1 cellular context compared by ENCODE assay signal in the genomic region with DNA sequence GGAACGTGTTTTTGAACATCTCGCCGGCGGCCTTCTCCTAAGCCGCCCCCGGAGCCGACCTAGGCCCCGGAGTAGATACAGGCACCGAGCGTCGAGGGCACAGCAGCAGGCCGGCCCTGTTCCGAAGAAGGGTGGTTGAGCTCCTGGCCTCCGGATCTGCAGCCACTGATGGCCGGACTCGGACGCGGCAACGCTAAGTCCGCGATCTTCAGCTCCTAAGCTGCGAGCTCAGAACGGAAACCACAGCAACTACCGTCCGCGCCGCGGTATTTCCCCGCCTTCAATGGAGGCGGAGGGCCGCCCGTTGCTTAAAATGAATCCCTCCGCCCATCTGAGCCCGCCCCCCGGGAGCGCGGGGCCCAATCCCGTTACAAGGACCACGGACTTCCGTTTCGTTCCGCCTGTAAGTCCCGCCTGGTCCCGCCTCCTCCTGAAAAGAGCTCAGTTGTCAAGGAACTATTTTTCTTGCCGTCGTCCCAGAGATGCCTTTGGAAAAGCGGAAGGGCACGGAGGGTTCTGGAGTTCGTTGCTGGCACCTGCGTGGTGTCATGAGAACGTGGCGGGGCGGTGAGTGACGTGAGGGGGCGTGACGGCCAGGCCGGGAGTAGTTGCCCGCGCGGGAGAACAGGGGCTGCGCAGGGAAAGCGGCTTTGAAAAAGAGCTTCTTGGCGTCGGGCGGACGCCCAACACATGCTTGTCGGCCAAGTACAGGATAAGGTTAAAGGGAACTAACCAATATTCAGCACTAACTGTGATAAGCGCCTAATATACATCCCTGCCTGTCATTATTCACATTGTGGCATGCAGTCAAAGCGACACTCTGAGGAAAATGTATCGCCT.
A peak's percentile ranks its signal among the peaks of the same experiment; 100 is the strongest.
TF ChIP-seq lines count a peak whose summit lies in the region.

Gene CFAP20 (minus strand): TSS at position 285 of the 840 bp plus-strand sequence. CDS start 266 bp downstream, at position 19.

TF ChIP-seq in GM12878, 131 proteins besides CTCF, POLR2A, EP300 and RAD21 (continued from another document):
- TF ChIP-seq ZNF384 (IDR thresholded peaks at IDR 0.05; ENCODE audit: borderline replicate concordance, low read depth, low read length) (no peak), TARDBP (IDR thresholded peaks at IDR 0.05; ENCODE audit: borderline replicate concordance) (peak; percentile 78; the same call in 1 of the 2 replicates), HCFC1 (IDR thresholded peaks at IDR 0.05; ENCODE audit: low read length) (no peak; the same call in 1 of the 2 replicates), GATAD2B (conservative IDR thresholded peaks at IDR 0.05; ENCODE audit: low read depth) (peak; percentile 73; the same call in 1 of the 2 replicates), ZBED1 (IDR thresholded peaks at IDR 0.05; ENCODE audit: borderline replicate concordance) (no peak), CHD2 (IDR thresholded peaks at IDR 0.05; ENCODE audit: borderline replicate concordance, low read depth, low read length) (peak; percentile 97), STAT3 (IDR thresholded peaks at IDR 0.05; ENCODE audit: low read depth, low read length) (no peak), MEF2A (IDR thresholded peaks at IDR 0.05; ENCODE audit: insufficient read depth, low read depth, low read length) (0 out of 2 replicates have a peak, but pooled peaks have one; percentile 8), ASH2L (IDR thresholded peaks at IDR 0.05; ENCODE audit: borderline replicate concordance, low read depth) (peak; percentile 45; the same call in 1 of the 2 replicates), BRCA1 (IDR thresholded peaks at IDR 0.05; ENCODE audit: low read depth, low read length) (no peak; the same call in 1 of the 2 replicates), DPF2 (IDR thresholded peaks at IDR 0.05) (peak; percentile 74), BHLHE40 (IDR thresholded peaks at IDR 0.05; ENCODE audit: borderline replicate concordance in 1 of 2, low read depth in 2 of 2, low read length in 1 of 2) (peak; percentile 86 to 95), RFX5 (IDR thresholded peaks at IDR 0.05; ENCODE audit: low read depth, low read length) (0 out of 2 replicates have a peak, but pooled peaks have one; percentile 21), WRNIP1 (IDR thresholded peaks at IDR 0.05; ENCODE audit: borderline replicate concordance, low read depth, low read length) (no peak), USF1 (IDR thresholded peaks at IDR 0.05; ENCODE audit: borderline replicate concordance, extremely low read length, insufficient read depth, low read depth, low read length) (no peak), ETV6 (conservative IDR thresholded peaks at IDR 0.05 in 1 of 2, IDR thresholded peaks at IDR 0.05 in 1 of 2; ENCODE audit: borderline replicate concordance in 1 of 2, low read depth in 1 of 2) (peak in 1 of 2 experiments; percentile 28; a peak in 1 of 4 replicates), SMARCA5 (IDR thresholded peaks at IDR 0.05) (peak; percentile 21; the same call in 1 of the 2 replicates), NBN (IDR thresholded peaks at IDR 0.05) (peak; percentile 93), ZSCAN29 (IDR thresholded peaks at IDR 0.05) (no peak), RCOR1 (conservative IDR thresholded peaks at IDR 0.05; ENCODE audit: low read depth, low read length) (no peak), MXI1 (IDR thresholded peaks at IDR 0.05; ENCODE audit: low read depth, low read length) (peak; percentile 74)
- TF ChIP-seq, protein P1, sequence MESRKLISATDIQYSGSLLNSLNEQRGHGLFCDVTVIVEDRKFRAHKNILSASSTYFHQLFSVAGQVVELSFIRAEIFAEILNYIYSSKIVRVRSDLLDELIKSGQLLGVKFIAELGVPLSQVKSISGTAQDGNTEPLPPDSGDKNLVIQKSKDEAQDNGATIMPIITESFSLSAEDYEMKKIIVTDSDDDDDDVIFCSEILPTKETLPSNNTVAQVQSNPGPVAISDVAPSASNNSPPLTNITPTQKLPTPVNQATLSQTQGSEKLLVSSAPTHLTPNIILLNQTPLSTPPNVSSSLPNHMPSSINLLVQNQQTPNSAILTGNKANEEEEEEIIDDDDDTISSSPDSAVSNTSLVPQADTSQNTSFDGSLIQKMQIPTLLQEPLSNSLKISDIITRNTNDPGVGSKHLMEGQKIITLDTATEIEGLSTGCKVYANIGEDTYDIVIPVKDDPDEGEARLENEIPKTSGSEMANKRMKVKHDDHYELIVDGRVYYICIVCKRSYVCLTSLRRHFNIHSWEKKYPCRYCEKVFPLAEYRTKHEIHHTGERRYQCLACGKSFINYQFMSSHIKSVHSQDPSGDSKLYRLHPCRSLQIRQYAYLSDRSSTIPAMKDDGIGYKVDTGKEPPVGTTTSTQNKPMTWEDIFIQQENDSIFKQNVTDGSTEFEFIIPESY (IDR thresholded peaks at IDR 0.05) = no peak
TF ChIP-seq in GM12878: peak in this region for 63.
